Comparison of ENCODE assay signal across 19 cellular contexts in the genomic region with DNA sequence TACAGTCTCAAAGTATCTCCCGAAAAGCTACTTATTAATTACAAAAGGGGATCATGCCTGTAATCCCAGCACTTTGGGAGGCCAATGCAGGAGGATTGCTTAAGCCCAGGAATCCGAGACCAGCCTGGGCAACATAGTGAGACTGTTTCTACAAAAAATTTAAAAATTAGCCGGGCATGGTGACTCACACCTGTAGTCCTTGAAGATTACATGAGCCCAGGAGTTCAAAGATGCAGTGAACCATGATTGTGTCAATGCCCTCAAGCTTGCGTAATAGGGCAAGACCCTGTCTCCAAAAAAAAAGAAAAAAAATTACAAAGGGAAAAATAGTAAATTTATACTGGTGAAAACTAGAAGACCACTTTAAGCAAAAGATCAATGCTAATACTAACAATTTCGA.
"Had no signal": no experiment of that assay in that cellular context is flagged by ENCODE, and none has a peak within 500 bp of the region (broad histone marks: within the 10 kb centered on the region; RNA-seq: fewer than 3 reads in every experiment).

No MANE protein-coding gene starts in this region.

- H3K36me3 ChIP-seq: breast epithelium, gastroesophageal sphincter, heart left ventricle, lower lobe of right lung, sigmoid colon, stomach, WERI-Rb-1 had no signal

- ATAC-seq: activated CD8-positive, alpha-beta T cell treated with anti-CD3 and anti-CD28 coated beads, Interleukin-2, amount 10 ng/mL, durations not matched to agents 7 days and 5 days; gastroesophageal sphincter; heart left ventricle; lower lobe of right lung; mucosa of descending colon; stimulated activated memory B cell treated with anti-CD40 and anti-IgM and Interleukin-4, amounts not matched to agents 10 μg/mL and 1 μg/mL and 100 μg/mL, for 72 hours had no signal

- DNase-seq: activated CD4-positive, alpha-beta T cell treated with anti-CD3 and anti-CD28 coated beads for 1 hour; activated CD4-positive, alpha-beta T cell treated with anti-CD3 and anti-CD28 coated beads, Interleukin-2, amount 50 U/mL, for 1 hour; activated CD8-positive, alpha-beta T cell treated with anti-CD3 and anti-CD28 coated beads, Interleukin-2, amount 10 ng/mL, durations not matched to agents 7 days and 5 days; activated gamma-delta T cell; effector memory CD4-positive, alpha-beta T cell; heart left ventricle; islet precursor cell; lower lobe of right lung; mucosa of descending colon; nephron progenitor cell; sigmoid colon; stimulated activated CD4-positive, alpha-beta T cell treated with anti-CD3 and anti-CD28 coated beads, Interleukin-15, amount 100 ng/mL, for 24 hours; stomach; WERI-Rb-1 had no signal

- H3K27me3 ChIP-seq: gastroesophageal sphincter, heart left ventricle, sigmoid colon, stomach had no signal

- H3K9me3 ChIP-seq: breast epithelium, gastroesophageal sphincter, heart left ventricle, lower lobe of right lung, mucosa of descending colon, sigmoid colon, stomach had no signal

- H3K4me1 ChIP-seq: breast epithelium, lower lobe of right lung had no signal

- FAIRE-seq: colon had no signal

- H3K27ac ChIP-seq: breast epithelium, gastroesophageal sphincter, heart left ventricle, lower lobe of right lung, sigmoid colon, stomach, WERI-Rb-1 had no signal

- H3K4me3 ChIP-seq: breast epithelium, gastroesophageal sphincter, heart left ventricle, lower lobe of right lung, mucosa of descending colon, sigmoid colon, smooth muscle cell, stomach had no signal
